Comparison of ENCODE assay signal across 16 cellular contexts in the genomic region with DNA sequence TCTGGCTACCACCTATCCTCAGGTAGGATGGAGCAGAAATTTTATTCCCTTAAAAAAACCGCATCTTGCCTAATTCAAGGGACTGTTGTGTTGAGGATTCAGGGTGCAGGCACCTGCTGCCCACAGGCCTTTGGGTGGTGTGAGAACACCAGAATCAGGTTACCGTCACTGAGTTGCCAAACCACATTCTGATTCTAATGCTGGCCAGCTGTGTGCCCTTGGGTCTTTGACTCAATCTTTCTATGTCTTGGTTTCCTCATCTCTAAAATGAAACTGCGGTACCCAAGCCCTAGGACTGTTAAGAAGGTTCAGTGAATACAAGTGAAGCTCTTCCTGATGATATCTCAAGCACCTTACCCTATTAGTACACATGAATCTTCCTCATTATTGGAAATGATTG.
"Had no signal": no experiment of that assay in that cellular context is flagged by ENCODE, and none has a peak within 500 bp of the region (broad histone marks: within the 10 kb centered on the region; RNA-seq: fewer than 3 reads in every experiment).

No MANE protein-coding gene starts in this region.

- H3K9me3 Mint-ChIP-seq: activated CD4-positive, alpha-beta T cell treated with anti-CD3 and anti-CD28 coated beads, Interleukin-2, amount 10 ng/mL, durations not matched to agents 7 days and 5 days; activated T-helper 1 cell treated with anti-CD3 and anti-CD28 coated beads, Interleukin-12 subunit alpha, Interleukin-12 subunit beta, Interleukin-2, Interleukin-4 antibody, amounts not matched to agents 30 ng/mL and 10 ng/mL and 1 ng/mL, durations not matched to agents 14 hours and 24 hours and 36 hours; mesothelial cell of epicardium had no signal

- H3K27me3 ChIP-seq: spleen, upper lobe of left lung had no signal

- H3K36me3 Mint-ChIP-seq: activated naive CD8-positive, alpha-beta T cell treated with anti-CD3 and anti-CD28 coated beads, Interleukin-2, amount 10 ng/mL, durations not matched to agents 7 days and 5 days; brain; mesothelial cell of epicardium had no signal

- H3K9me3 ChIP-seq: lower lobe of right lung, spleen, upper lobe of left lung had no signal

- DNase-seq: activated CD4-positive, alpha-beta T cell treated with anti-CD3 and anti-CD28 coated beads, Interleukin-2, amount 10 ng/mL, durations not matched to agents 7 days and 5 days; activated naive CD4-positive, alpha-beta T cell; activated naive CD8-positive, alpha-beta T cell treated with anti-CD3 and anti-CD28 coated beads, Interleukin-2, amount 10 ng/mL, durations not matched to agents 7 days and 5 days; cortex of kidney; effector CD4-positive, alpha-beta T cell; head of caudate nucleus; left cardiac atrium; lower lobe of right lung; spleen; stimulated activated CD4-positive, alpha-beta T cell treated with anti-CD3 and anti-CD28 coated beads, Interleukin-1b, Interleukin-23, amount 100 ng/mL, for 48 hours; stimulated activated naive CD8-positive, alpha-beta T cell treated with anti-CD3 and anti-CD28 coated beads, Interleukin-15, amount 100 ng/mL, for 72 hours; upper lobe of left lung had no signal

- H3K36me3 ChIP-seq: lower lobe of right lung, spleen, upper lobe of left lung had no signal

- H3K27ac Mint-ChIP-seq: activated CD4-positive, alpha-beta T cell treated with anti-CD3 and anti-CD28 coated beads, Interleukin-2, amount 10 ng/mL, durations not matched to agents 7 days and 5 days; activated naive CD8-positive, alpha-beta T cell treated with anti-CD3 and anti-CD28 coated beads, Interleukin-2, amount 10 ng/mL, durations not matched to agents 7 days and 5 days; activated T-helper 1 cell treated with anti-CD3 and anti-CD28 coated beads, Interleukin-12 subunit alpha, Interleukin-12 subunit beta, Interleukin-2, Interleukin-4 antibody, amounts not matched to agents 30 ng/mL and 10 ng/mL and 1 ng/mL, durations not matched to agents 14 hours and 24 hours and 36 hours; brain; mesothelial cell of epicardium had no signal

- H3K4me1 Mint-ChIP-seq: activated CD4-positive, alpha-beta T cell treated with anti-CD3 and anti-CD28 coated beads, Interleukin-2, amount 10 ng/mL, durations not matched to agents 7 days and 5 days; activated naive CD8-positive, alpha-beta T cell treated with anti-CD3 and anti-CD28 coated beads, Interleukin-2, amount 10 ng/mL, durations not matched to agents 7 days and 5 days; brain; mesothelial cell of epicardium; stimulated activated naive CD8-positive, alpha-beta T cell treated with anti-CD3 and anti-CD28 coated beads, Interleukin-15, amount 100 ng/mL, for 72 hours had no signal

- H3K4me3 Mint-ChIP-seq: activated CD4-positive, alpha-beta T cell treated with anti-CD3 and anti-CD28 coated beads, Interleukin-2, amount 10 ng/mL, durations not matched to agents 7 days and 5 days; activated naive CD8-positive, alpha-beta T cell treated with anti-CD3 and anti-CD28 coated beads, Interleukin-2, amount 10 ng/mL, durations not matched to agents 7 days and 5 days; activated T-helper 1 cell treated with anti-CD3 and anti-CD28 coated beads, Interleukin-12 subunit alpha, Interleukin-12 subunit beta, Interleukin-2, Interleukin-4 antibody, amounts not matched to agents 30 ng/mL and 10 ng/mL and 1 ng/mL, durations not matched to agents 14 hours and 24 hours and 36 hours; brain; mesothelial cell of epicardium; stimulated activated naive CD8-positive, alpha-beta T cell treated with anti-CD3 and anti-CD28 coated beads, Interleukin-15, amount 100 ng/mL, for 72 hours had no signal

- H3K27me3 Mint-ChIP-seq: activated CD4-positive, alpha-beta T cell treated with anti-CD3 and anti-CD28 coated beads, Interleukin-2, amount 10 ng/mL, durations not matched to agents 7 days and 5 days; activated naive CD8-positive, alpha-beta T cell treated with anti-CD3 and anti-CD28 coated beads, Interleukin-2, amount 10 ng/mL, durations not matched to agents 7 days and 5 days; stimulated activated naive CD8-positive, alpha-beta T cell treated with anti-CD3 and anti-CD28 coated beads, Interleukin-15, amount 100 ng/mL, for 72 hours had no signal

- H3K4me1 ChIP-seq: lower lobe of right lung, spleen, upper lobe of left lung had no signal

- ATAC-seq: left cardiac atrium; lower lobe of right lung; sciatic nerve; stimulated activated naive CD8-positive, alpha-beta T cell treated with anti-CD3 and anti-CD28 coated beads, Interleukin-15, amount 100 ng/mL, for 72 hours had no signal

- H3K27ac ChIP-seq: lower lobe of right lung, spleen, upper lobe of left lung had no signal

- H3K4me3 ChIP-seq: lower lobe of right lung, spleen, upper lobe of left lung had no signal
